Comparison of ENCODE assay signal across 1 cellular context in the genomic region with DNA sequence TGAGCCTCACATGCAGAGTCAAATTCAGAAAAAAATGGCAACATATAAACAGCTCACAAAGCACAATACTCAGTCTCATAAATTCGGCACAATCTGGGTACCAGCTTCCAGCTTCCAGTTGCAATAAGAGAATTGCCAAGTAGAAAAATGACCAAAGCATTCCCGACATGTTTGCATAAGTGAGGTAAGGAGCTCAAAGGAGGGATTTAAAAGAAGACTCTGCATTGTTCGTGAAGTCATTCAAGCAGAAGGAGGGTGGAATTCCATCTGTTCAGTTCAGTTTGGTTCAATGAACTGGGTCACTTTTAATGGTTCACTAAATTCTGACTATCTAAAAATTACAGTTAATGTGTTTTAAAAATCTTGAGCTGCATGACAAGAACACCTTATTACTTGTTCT.
TF ChIP-seq lines count a peak whose summit lies in the region.

No MANE protein-coding gene starts in this region.

TF ChIP-seq in HepG2, 621 proteins besides CTCF, POLR2A, EP300 and RAD21 (continued from another document):
- TF ChIP-seq, protein P1, sequence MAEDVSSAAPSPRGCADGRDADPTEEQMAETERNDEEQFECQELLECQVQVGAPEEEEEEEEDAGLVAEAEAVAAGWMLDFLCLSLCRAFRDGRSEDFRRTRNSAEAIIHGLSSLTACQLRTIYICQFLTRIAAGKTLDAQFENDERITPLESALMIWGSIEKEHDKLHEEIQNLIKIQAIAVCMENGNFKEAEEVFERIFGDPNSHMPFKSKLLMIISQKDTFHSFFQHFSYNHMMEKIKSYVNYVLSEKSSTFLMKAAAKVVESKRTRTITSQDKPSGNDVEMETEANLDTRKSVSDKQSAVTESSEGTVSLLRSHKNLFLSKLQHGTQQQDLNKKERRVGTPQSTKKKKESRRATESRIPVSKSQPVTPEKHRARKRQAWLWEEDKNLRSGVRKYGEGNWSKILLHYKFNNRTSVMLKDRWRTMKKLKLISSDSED (CRISPR knock-in tag; IDR thresholded peaks at IDR 0.05), result no peak
- TF ChIP-seq, protein P2, sequence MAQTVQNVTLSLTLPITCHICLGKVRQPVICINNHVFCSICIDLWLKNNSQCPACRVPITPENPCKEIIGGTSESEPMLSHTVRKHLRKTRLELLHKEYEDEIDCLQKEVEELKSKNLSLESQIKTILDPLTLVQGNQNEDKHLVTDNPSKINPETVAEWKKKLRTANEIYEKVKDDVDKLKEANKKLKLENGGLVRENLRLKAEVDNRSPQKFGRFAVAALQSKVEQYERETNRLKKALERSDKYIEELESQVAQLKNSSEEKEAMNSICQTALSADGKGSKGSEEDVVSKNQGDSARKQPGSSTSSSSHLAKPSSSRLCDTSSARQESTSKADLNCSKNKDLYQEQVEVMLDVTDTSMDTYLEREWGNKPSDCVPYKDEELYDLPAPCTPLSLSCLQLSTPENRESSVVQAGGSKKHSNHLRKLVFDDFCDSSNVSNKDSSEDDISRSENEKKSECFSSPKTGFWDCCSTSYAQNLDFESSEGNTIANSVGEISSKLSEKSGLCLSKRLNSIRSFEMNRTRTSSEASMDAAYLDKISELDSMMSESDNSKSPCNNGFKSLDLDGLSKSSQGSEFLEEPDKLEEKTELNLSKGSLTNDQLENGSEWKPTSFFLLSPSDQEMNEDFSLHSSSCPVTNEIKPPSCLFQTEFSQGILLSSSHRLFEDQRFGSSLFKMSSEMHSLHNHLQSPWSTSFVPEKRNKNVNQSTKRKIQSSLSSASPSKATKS (CRISPR knock-in tag; IDR thresholded peaks at IDR 0.05), result no peak
- TF ChIP-seq, protein P3, sequence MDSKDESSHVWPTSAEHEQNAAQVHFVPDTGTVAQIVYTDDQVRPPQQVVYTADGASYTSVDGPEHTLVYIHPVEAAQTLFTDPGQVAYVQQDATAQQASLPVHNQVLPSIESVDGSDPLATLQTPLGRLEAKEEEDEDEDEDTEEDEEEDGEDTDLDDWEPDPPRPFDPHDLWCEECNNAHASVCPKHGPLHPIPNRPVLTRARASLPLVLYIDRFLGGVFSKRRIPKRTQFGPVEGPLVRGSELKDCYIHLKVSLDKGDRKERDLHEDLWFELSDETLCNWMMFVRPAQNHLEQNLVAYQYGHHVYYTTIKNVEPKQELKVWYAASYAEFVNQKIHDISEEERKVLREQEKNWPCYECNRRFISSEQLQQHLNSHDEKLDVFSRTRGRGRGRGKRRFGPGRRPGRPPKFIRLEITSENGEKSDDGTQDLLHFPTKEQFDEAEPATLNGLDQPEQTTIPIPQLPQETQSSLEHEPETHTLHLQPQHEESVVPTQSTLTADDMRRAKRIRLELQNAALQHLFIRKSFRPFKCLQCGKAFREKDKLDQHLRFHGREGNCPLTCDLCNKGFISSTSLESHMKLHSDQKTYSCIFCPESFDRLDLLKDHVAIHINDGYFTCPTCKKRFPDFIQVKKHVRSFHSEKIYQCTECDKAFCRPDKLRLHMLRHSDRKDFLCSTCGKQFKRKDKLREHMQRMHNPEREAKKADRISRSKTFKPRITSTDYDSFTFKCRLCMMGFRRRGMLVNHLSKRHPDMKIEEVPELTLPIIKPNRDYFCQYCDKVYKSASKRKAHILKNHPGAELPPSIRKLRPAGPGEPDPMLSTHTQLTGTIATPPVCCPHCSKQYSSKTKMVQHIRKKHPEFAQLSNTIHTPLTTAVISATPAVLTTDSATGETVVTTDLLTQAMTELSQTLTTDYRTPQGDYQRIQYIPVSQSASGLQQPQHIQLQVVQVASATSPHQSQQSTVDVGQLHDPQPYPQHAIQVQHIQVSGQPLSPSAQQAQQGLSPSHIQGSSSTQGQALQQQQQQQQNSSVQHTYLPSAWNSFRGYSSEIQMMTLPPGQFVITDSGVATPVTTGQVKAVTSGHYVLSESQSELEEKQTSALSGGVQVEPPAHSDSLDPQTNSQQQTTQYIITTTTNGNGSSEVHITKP (CRISPR knock-in tag; IDR thresholded peaks at IDR 0.05; ENCODE audit: low read depth), result no peak
- TF ChIP-seq ZNF256 (CRISPR knock-in tag; conservative IDR thresholded peaks at IDR 0.05), result no peak
- TF ChIP-seq PPARG (CRISPR knock-in tag; conservative IDR thresholded peaks at IDR 0.05), result no peak
- TF ChIP-seq ATF7 (IDR thresholded peaks at IDR 0.05), result no peak
- TF ChIP-seq ATF7 (CRISPR knock-in tag; IDR thresholded peaks at IDR 0.05), result no peak
- TF ChIP-seq, protein P4, sequence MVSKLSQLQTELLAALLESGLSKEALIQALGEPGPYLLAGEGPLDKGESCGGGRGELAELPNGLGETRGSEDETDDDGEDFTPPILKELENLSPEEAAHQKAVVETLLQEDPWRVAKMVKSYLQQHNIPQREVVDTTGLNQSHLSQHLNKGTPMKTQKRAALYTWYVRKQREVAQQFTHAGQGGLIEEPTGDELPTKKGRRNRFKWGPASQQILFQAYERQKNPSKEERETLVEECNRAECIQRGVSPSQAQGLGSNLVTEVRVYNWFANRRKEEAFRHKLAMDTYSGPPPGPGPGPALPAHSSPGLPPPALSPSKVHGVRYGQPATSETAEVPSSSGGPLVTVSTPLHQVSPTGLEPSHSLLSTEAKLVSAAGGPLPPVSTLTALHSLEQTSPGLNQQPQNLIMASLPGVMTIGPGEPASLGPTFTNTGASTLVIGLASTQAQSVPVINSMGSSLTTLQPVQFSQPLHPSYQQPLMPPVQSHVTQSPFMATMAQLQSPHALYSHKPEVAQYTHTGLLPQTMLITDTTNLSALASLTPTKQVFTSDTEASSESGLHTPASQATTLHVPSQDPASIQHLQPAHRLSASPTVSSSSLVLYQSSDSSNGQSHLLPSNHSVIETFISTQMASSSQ (IDR thresholded peaks at IDR 0.05; ENCODE audit: low read depth), result no peak
- TF ChIP-seq, protein P4 (CRISPR knock-in tag; IDR thresholded peaks at IDR 0.05; ENCODE audit: borderline replicate concordance), result no peak
- no peak for TF ChIP-seq HNF4G (IDR thresholded peaks at IDR 0.05; ENCODE audit: borderline replicate concordance, low read depth, low read length)
- no peak for TF ChIP-seq HNF4G (CRISPR knock-in tag; IDR thresholded peaks at IDR 0.05; ENCODE audit: borderline replicate concordance, low read depth)
